1 cellular context compared by ENCODE assay signal in genomic region chr14:102644523-102644922, GRCh38.
TF ChIP-seq lines count a peak whose summit lies in the region.

No MANE protein-coding gene starts in this region.

TF ChIP-seq in endothelial cell of umbilical vein, 7 proteins besides CTCF, POLR2A, EP300 and RAD21 (continued from another document):
- TF ChIP-seq, protein P1, sequence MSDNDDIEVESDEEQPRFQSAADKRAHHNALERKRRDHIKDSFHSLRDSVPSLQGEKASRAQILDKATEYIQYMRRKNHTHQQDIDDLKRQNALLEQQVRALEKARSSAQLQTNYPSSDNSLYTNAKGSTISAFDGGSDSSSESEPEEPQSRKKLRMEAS (IDR thresholded peaks at IDR 0.05; ENCODE audit: insufficient read depth, insufficient read length), result no peak
- TF ChIP-seq POLR2AphosphoS5 (IDR thresholded peaks at IDR 0.05; ENCODE audit: insufficient read depth, low read depth, low read length) (no peak), JUN (IDR thresholded peaks at IDR 0.05; ENCODE audit: borderline replicate concordance, insufficient read depth, insufficient read length, low read depth) (no peak), GATA2 (IDR thresholded peaks at IDR 0.05; ENCODE audit: insufficient read depth, insufficient read length, low read depth, low read length) (no peak)
